ENCODE assay signal across 32 cellular contexts in the genomic region with DNA sequence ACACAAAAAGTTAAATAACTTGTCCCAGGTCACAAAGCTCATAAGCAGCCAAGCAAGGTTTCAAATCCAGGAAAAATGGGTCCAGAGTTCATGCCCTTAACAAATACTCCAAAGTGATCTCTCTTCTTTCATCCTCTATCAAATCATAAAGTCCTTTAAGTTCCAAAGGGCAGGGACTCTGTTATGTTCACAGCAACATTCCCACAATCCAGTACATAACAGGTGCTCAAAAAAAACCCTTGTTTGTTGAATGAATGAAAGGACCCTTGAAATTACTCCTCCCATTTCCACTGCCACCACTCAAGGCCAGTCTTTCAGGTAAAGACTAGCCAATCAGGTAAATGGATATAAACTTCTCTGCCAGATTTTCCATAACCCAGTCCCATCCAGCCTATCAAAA. TPM values are rescaled to one million over a fixed set of nuclear protein-coding genes. Genes with fewer than 3 reads are reported as not detected.
A peak's percentile ranks its signal among the peaks of the same experiment; 100 is the strongest.
DNase-seq lines count a peak whose midpoint lies in the region; ATAC-seq and TF ChIP-seq lines count a peak whose summit lies in the region.
"Had no signal": no experiment of that assay in that cellular context is flagged by ENCODE, and none has a peak within 500 bp of the region (broad histone marks: within the 10 kb centered on the region; RNA-seq: fewer than 3 reads in every experiment).

No MANE protein-coding gene starts in this region.

- no peaks in the 10 kb centered on the region for H3K36me3 ChIP-seq in A673 (ENCODE audit: insufficient read depth, low read length, poor library complexity, severe bottlenecking)
- no peaks in the 10 kb centered on the region for H3K36me3 ChIP-seq in DND-41 (ENCODE audit: insufficient read depth, low read length)
- peaks cover 0 to 13% (median 11%) of the 10 kb centered on the region in 4 donors for H3K36me3 ChIP-seq in stomach
- H3K36me3 ChIP-seq: adrenal gland, neutrophil, uterus had no signal

- H3K36me3 Mint-ChIP-seq in activated B cell treated with CpG ODN at 0.5 μM for 24 hours (ENCODE audit: low read depth) (peaks cover 8% of the 10 kb centered on the region), natural killer cell (no peaks in the 10 kb centered on the region)

- DNase-seq in A673 (ENCODE audit: low spot score) = no peak
- DNase-seq in DND-41 = no peak
- no peak for DNase-seq in activated B cell treated with CpG ODN at 0.5 μM for 24 hours
- no peak for DNase-seq in natural killer cell
- no peak for DNase-seq in stimulated activated CD4-positive, alpha-beta T cell treated with anti-CD3 and anti-CD28 coated beads, Interleukin-2, amount 100 ng/mL, for 48 hours
- no peak for DNase-seq in stomach
- DNase-seq in NCI-H345 (lab: John Stamatoyannopoulos, UW) = no peak
- DNase-seq: ACHN; activated CD4-positive, alpha-beta T cell treated with anti-CD3 and anti-CD28 coated beads, Interleukin-2, amount 50 U/mL, for 4 hours; activated CD8-positive, alpha-beta memory T cell treated with anti-CD3 and anti-CD28 coated beads, Interleukin-2, amount 10 ng/mL, durations not matched to agents 7 days and 5 days; activated T-cell treated with anti-CD3 and anti-CD28 coated beads, Interleukin-2, amount 50 U/mL, for 48 hours; adrenal gland; body of pancreas; dorsolateral prefrontal cortex; esophagus squamous epithelium; foreskin melanocyte; kidney glomerular epithelial cell; NCI-H1105; NCI-H187; NCI-H510A; OCI-M1; right cardiac atrium; stimulated activated CD4-positive, alpha-beta T cell treated with anti-CD3 and anti-CD28 coated beads, Interleukin-2, amount 100 ng/mL, for 24 hours; stimulated activated CD8-positive, alpha-beta memory T cell treated with anti-CD3 and anti-CD28 coated beads, Interleukin-4, amount 100 ng/mL, for 48 hours; uterus had no signal

- no peaks in the 10 kb centered on the region for H3K27me3 ChIP-seq in A673 (replicated peaks; ENCODE audit: insufficient read depth, low read depth, low read length, poor library complexity)
- no peaks in the 10 kb centered on the region for H3K27me3 ChIP-seq in DND-41 (ENCODE audit: insufficient read depth, low read length, poor library complexity)
- H3K27me3 ChIP-seq in stomach = no peaks in the 10 kb centered on the region
- H3K27me3 ChIP-seq: adrenal gland, body of pancreas, dorsolateral prefrontal cortex, esophagus squamous epithelium, uterus had no signal

- TF ChIP-seq EP300 in stomach (IDR thresholded peaks at IDR 0.05) = no peak

- H3K27ac ChIP-seq in A673 (ENCODE audit: low read depth, low read length, poor library complexity, severe bottlenecking) (no peak overlapping the region), DND-41 (ENCODE audit: low read length) (no peak overlapping the region), stomach (no peak overlapping the region)
- H3K27ac ChIP-seq: adrenal gland, body of pancreas, dorsolateral prefrontal cortex, esophagus squamous epithelium, neutrophil, SK-N-MC, uterus had no signal

- CTCF ChIA-PET in A673 (lab: Charles Lee) = no interaction called here
- CTCF ChIA-PET in activated B cell treated with CpG ODN at 0.5 μM for 24 hours (lab: Charles Lee) = no interaction called here

- H3K9ac ChIP-seq in DND-41 (ENCODE audit: low read depth, low read length) = no peak overlapping the region

- no peaks in the 10 kb centered on the region for H3K27me3 Mint-ChIP-seq in activated B cell treated with CpG ODN at 0.5 μM for 24 hours
- H3K27me3 Mint-ChIP-seq in natural killer cell (ENCODE audit: low read depth in 2 of 2) = no peaks in the 10 kb centered on the region
- H3K27me3 Mint-ChIP-seq: B cell; stimulated activated naive CD8-positive, alpha-beta T cell treated with anti-CD3 and anti-CD28 coated beads, Interleukin-15, Interleukin-2, amounts not matched to agents 100 ng/mL and 50 ng/mL, for 24 hours had no signal

- H3K4me1 Mint-ChIP-seq in activated B cell treated with CpG ODN at 0.5 μM for 24 hours (peaks cover 23% of the 10 kb centered on the region), natural killer cell (peaks cover 19 to 26% of the 10 kb centered on the region in 2 donors)

- H3K79me2 ChIP-seq in DND-41 (ENCODE audit: insufficient read depth, low read length) = peaks cover 51% of the 10 kb centered on the region

- H3K4me3 Mint-ChIP-seq in activated B cell treated with CpG ODN at 0.5 μM for 24 hours = no peak overlapping the region
- H3K4me3 Mint-ChIP-seq in natural killer cell = peak overlapping the region; percentile 8
- H3K4me3 Mint-ChIP-seq: activated CD8-positive, alpha-beta memory T cell treated with anti-CD3 and anti-CD28 coated beads, Interleukin-2, amount 10 ng/mL, durations not matched to agents 7 days and 5 days; T-helper 1 cell treated with Interleukin-12 subunit alpha and Interleukin-12 subunit beta and Interleukin-4 antibody, amounts not matched to agents 30 μg/mL and 1 μg/mL, for 36 hours had no signal

- intact Hi-C loops in A673 (cut with micrococcal nuclease; ENCODE audit: unreplicated experiment) = no loop called here
- intact Hi-C loops in activated B cell treated with CpG ODN at 0.5 μM for 24 hours (cut with micrococcal nuclease) = loop anchor here (5.0 kb wide), 1 partner anchor 104 kb away; no protein-coding TSS in a partner anchor
- intact Hi-C loops in natural killer cell (cut with micrococcal nuclease) = loop anchor here (5.0 kb wide), 1 partner anchor 71 kb away; no protein-coding TSS in a partner anchor
- intact Hi-C loops in stomach (cut with DNase I; ENCODE audit: low total_unique reads) = no loop called here

- H3K4me3 ChIP-seq in A673 (ENCODE audit: low read depth, low read length, poor library complexity, severe bottlenecking) = no peak overlapping the region
- no peak overlapping the region for H3K4me3 ChIP-seq in DND-41 (ENCODE audit: low read depth in 1 of 2, low read length in 2 of 2)
- H3K4me3 ChIP-seq in stomach = no peak overlapping the region
- H3K4me3 ChIP-seq: adrenal gland, body of pancreas, esophagus squamous epithelium, GM23338, SK-N-MC, uterus had no signal

- H3K4me2 ChIP-seq in DND-41 (ENCODE audit: insufficient read depth, low read length) = peak overlapping the region; percentile 23; the same call in 1 of the 2 replicates
- H3K4me2 ChIP-seq: GM23338 had no signal

- BruUV-seq in A673 (replicated peaks; lab: Mats Ljungman, UMichigan) = TSS peak; percentile 35

- no peak for TF ChIP-seq POLR2A in stomach (IDR thresholded peaks at IDR 0.05)

- no peak for TF ChIP-seq CTCF in A673 (conservative IDR thresholded peaks at IDR 0.05; ENCODE audit: low read depth, low read length)
- TF ChIP-seq CTCF in DND-41 (IDR thresholded peaks at IDR 0.05; ENCODE audit: borderline replicate concordance, extremely low read depth, low read length, poor library complexity, severe bottlenecking) = no peak
- TF ChIP-seq CTCF in activated B cell treated with CpG ODN at 0.5 μM for 24 hours (IDR thresholded peaks at IDR 0.05) = no peak
- TF ChIP-seq CTCF in natural killer cell (IDR thresholded peaks at IDR 0.05) = no peak
- TF ChIP-seq CTCF in stomach (IDR thresholded peaks at IDR 0.05) = no peak

- H3K4me1 ChIP-seq in A673 (ENCODE audit: insufficient read depth, low read length, poor library complexity, severe bottlenecking) (peaks cover 4% of the 10 kb centered on the region), DND-41 (ENCODE audit: insufficient read depth, low read length) (peaks cover 23% of the 10 kb centered on the region), stomach (peaks cover 12 to 42% (median 27%) of the 10 kb centered on the region in 4 donors)
- H3K4me1 ChIP-seq: uterus had no signal

- H3K9me3 ChIP-seq in A673 (ENCODE audit: low read depth, low read length, poor library complexity, severe bottlenecking) (no peaks in the 10 kb centered on the region), DND-41 (ENCODE audit: insufficient read depth, low read length, severe bottlenecking) (no peaks in the 10 kb centered on the region), stomach (no peaks in the 10 kb centered on the region)
- H3K9me3 ChIP-seq: adrenal gland, body of pancreas, esophagus squamous epithelium, neutrophil, uterus had no signal

- ATAC-seq in DND-41 (ENCODE audit: insufficient read depth, low read depth) (no peak), activated B cell treated with CpG ODN at 0.5 μM for 24 hours (ENCODE audit: low read depth) (no peak), natural killer cell (no peak), HG02884 (IDR thresholded peaks at IDR 0.05; ENCODE audit: unreplicated experiment) (no peak)
- ATAC-seq: activated CD8-positive, alpha-beta memory T cell treated with anti-CD3 and anti-CD28 coated beads, Interleukin-2, amount 10 ng/mL, durations not matched to agents 7 days and 5 days; body of pancreas; GM23338; right cardiac atrium had no signal

- POLR2A ChIA-PET in A673 (lab: Charles Lee; ENCODE audit: low non-redundant PET) (no interaction called here), activated B cell treated with CpG ODN at 0.5 μM for 24 hours (lab: Charles Lee) (no interaction called here)

- H4K20me1 ChIP-seq in DND-41 (ENCODE audit: insufficient read depth, low read length) = no peaks in the 10 kb centered on the region

- H3K27ac Mint-ChIP-seq in activated B cell treated with CpG ODN at 0.5 μM for 24 hours = peak overlapping the region; percentile 2
- no peak overlapping the region for H3K27ac Mint-ChIP-seq in natural killer cell
- H3K27ac Mint-ChIP-seq: activated CD8-positive, alpha-beta memory T cell treated with anti-CD3 and anti-CD28 coated beads, Interleukin-2, amount 10 ng/mL, durations not matched to agents 7 days and 5 days; GM23338; T-helper 1 cell treated with Interleukin-12 subunit alpha and Interleukin-12 subunit beta and Interleukin-4 antibody, amounts not matched to agents 30 μg/mL and 1 μg/mL, for 36 hours had no signal

- H2AFZ ChIP-seq in DND-41 (ENCODE audit: low read depth, low read length) = no peak overlapping the region
- H2AFZ ChIP-seq: GM23338 had no signal

- H3K9me3 Mint-ChIP-seq in activated B cell treated with CpG ODN at 0.5 μM for 24 hours = no peaks in the 10 kb centered on the region
- H3K9me3 Mint-ChIP-seq in natural killer cell = no peaks in the 10 kb centered on the region
- H3K9me3 Mint-ChIP-seq: GM23338; stimulated activated naive CD8-positive, alpha-beta T cell treated with anti-CD3 and anti-CD28 coated beads, Interleukin-15, Interleukin-2, amounts not matched to agents 100 ng/mL and 50 ng/mL, for 24 hours; T-helper 1 cell treated with Interleukin-12 subunit alpha and Interleukin-12 subunit beta and Interleukin-4 antibody, amounts not matched to agents 30 μg/mL and 1 μg/mL, for 36 hours had no signal

RNA-seq across cellular contexts. Expression of a gene that starts 2.7 kb away (rescaled TPM):
- total RNA-seq in A673 (2021) (23.6 and 27.9 TPM in 2 replicates), activated B cell treated with CpG ODN at 0.5 μM for 24 hours (15.2 and 15.6 TPM in 2 replicates), natural killer cell (10 to 100 TPM; 11.1 to 16.3 (median 12.9) TPM), stomach (10 to 100 TPM in 3 of 5 donors, 1 to 10 TPM in 2; 4.6 to 26.6 (median 12.9) TPM)
- polyA plus RNA-seq in stomach = 1 to 10 TPM; 1.3 to 2.9 (median 2.6) TPM

Comparison
In these comparisons a context has a peak if more than half of its experiments do, and no peak if none do; other contexts are left out.
1. intact Hi-C loops: an anchor here in activated B cell treated with CpG ODN at 0.5 μM for 24 hours (5.0 kb wide) and natural killer cell (5.0 kb wide); none called in A673 and stomach.